Comparison of ENCODE assay signal across 25 cellular contexts in genomic region chr17:70095455-70095854, GRCh38.
"Had no signal": no experiment of that assay in that cellular context is flagged by ENCODE, and none has a peak within 500 bp of the region (broad histone marks: within the 10 kb centered on the region; RNA-seq: fewer than 3 reads in every experiment).

No MANE protein-coding gene starts in this region.

- H3K36me3 ChIP-seq: ascending aorta, breast epithelium, cardiac muscle cell, colonic mucosa, esophagus squamous epithelium, gastroesophageal sphincter, heart right ventricle had no signal

- H3K4me3 ChIP-seq: ascending aorta, breast epithelium, cardiac muscle cell, colonic mucosa, esophagus squamous epithelium, gastroesophageal sphincter, heart right ventricle had no signal

- H3K27me3 ChIP-seq: ascending aorta, breast epithelium, cardiac muscle cell, colonic mucosa, esophagus squamous epithelium, gastroesophageal sphincter, heart right ventricle had no signal

- H3K4me1 ChIP-seq: ascending aorta, breast epithelium, colonic mucosa had no signal

- H3K27ac ChIP-seq: ascending aorta, breast epithelium, cardiac muscle cell, colonic mucosa, epithelial cell of prostate, esophagus squamous epithelium, heart right ventricle had no signal

- DNase-seq: activated CD4-positive, alpha-beta memory T cell treated with anti-CD3 and anti-CD28 coated beads, Interleukin-2, amount 10 ng/mL, durations not matched to agents 7 days and 5 days; activated CD4-positive, alpha-beta T cell treated with anti-CD3 and anti-CD28 coated beads for 1 hour; activated CD4-positive, alpha-beta T cell treated with anti-CD3 and anti-CD28 coated beads for 4 hours; activated CD4-positive, alpha-beta T cell treated with anti-CD3 and anti-CD28 coated beads, Interleukin-2, amount 10 ng/mL, durations not matched to agents 7 days and 5 days; activated CD4-positive, alpha-beta T cell treated with anti-CD3 and anti-CD28 coated beads, Interleukin-2, amount 50 U/mL, for 4 hours; activated CD8-positive, alpha-beta memory T cell treated with anti-CD3 and anti-CD28 coated beads, Interleukin-2, amount 50 U/mL, for 48 hours; activated gamma-delta T cell; activated naive CD4-positive, alpha-beta T cell; activated naive CD4-positive, alpha-beta T cell treated with anti-CD3 and anti-CD28 coated beads, Interleukin-2, amount 10 ng/mL, durations not matched to agents 7 days and 5 days; activated naive CD8-positive, alpha-beta T cell treated with anti-CD3 and anti-CD28 coated beads, Interleukin-2, amount 10 ng/mL, durations not matched to agents 7 days and 5 days; activated T-cell treated with anti-CD3 and anti-CD28 coated beads for 4 hours; activated T-cell treated with anti-CD3 and anti-CD28 coated beads, Interleukin-2, amount 50 U/mL, for 24 hours; activated T-cell treated with anti-CD3 and anti-CD28 coated beads, Interleukin-2, amount 50 U/mL, for 72 hours; central memory CD4-positive, alpha-beta T cell; cerebellar nuclear complex; colonic mucosa; effector CD8-positive, alpha-beta T cell; esophagus squamous epithelium; foreskin melanocyte; heart right ventricle had no signal

- H3K9me3 ChIP-seq: ascending aorta, breast epithelium, colonic mucosa, esophagus squamous epithelium, gastroesophageal sphincter, heart right ventricle had no signal
